3 cellular contexts compared by ENCODE assay signal in genomic region chr18:77290856-77291255, GRCh38. TPM values are rescaled to one million over a fixed set of nuclear protein-coding genes. Genes with fewer than 3 reads are reported as not detected.
"Had no signal": no experiment of that assay in that cellular context is flagged by ENCODE, and none has a peak within 500 bp of the region (broad histone marks: within the 10 kb centered on the region; RNA-seq: fewer than 3 reads in every experiment).

No MANE protein-coding gene starts in this region.

RNA-seq across cellular contexts. Expression of gene GALR1, which starts 41.2 kb away (rescaled TPM):
- total RNA-seq: HT-29, IMR-90, K562 had no signal
- polyA plus RNA-seq: IMR-90, K562 had no signal
